Comparison of ENCODE assay signal across 2 cellular contexts in genomic region chr10:133414401-133414800, GRCh38. TPM values are rescaled to one million over a fixed set of nuclear protein-coding genes. Genes with fewer than 3 reads are reported as not detected.
"Had no signal": no experiment of that assay in that cellular context is flagged by ENCODE, and none has a peak within 500 bp of the region (broad histone marks: within the 10 kb centered on the region; RNA-seq: fewer than 3 reads in every experiment).

No MANE protein-coding gene starts in this region.

RNA-seq across cellular contexts. Expression of gene SPRN, which starts 10.0 kb away (rescaled TPM):
- total RNA-seq: G401, GM12878 had no signal
